ENCODE assay signal across 18 cellular contexts in the genomic region with DNA sequence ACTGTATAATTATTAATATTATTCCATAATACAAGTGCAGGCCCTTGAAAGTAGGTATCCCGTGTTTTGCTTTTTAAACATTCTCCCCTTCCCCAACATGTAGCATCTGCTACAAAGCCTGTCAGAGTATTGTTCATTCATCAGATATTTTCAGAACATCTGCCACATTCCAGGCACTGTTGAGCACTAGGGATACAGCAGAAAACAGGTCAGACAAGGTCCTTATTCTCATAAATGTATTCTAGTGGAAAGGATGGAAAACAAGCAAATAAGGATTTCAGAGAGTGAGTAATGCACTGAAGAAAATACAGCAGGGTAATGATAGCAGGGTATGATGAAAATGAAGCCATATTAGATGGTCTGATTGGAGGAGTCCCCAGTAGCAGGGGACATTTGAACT. TPM values are rescaled to one million over a fixed set of nuclear protein-coding genes. Genes with fewer than 3 reads are reported as not detected.
DNase-seq lines count a peak whose midpoint lies in the region; ATAC-seq lines count a peak whose summit lies in the region.
"Had no signal": no experiment of that assay in that cellular context is flagged by ENCODE, and none has a peak within 500 bp of the region (broad histone marks: within the 10 kb centered on the region; RNA-seq: fewer than 3 reads in every experiment).

No MANE protein-coding gene starts in this region.

- H3K27ac Mint-ChIP-seq in activated CD4-positive, alpha-beta memory T cell treated with anti-CD3 and anti-CD28 coated beads for 36 hours, result peak overlapping the region; percentile 31
- H3K27ac Mint-ChIP-seq in activated CD4-positive, alpha-beta memory T cell treated with anti-CD3 and anti-CD28 coated beads, Interleukin-2, amount 10 ng/mL, durations not matched to agents 7 days and 5 days, result no peak overlapping the region
- H3K27ac Mint-ChIP-seq in T-helper 17 cell, result peak overlapping the region; percentile 66
- H3K27ac Mint-ChIP-seq in naive thymus-derived CD4-positive, alpha-beta T cell, result peak overlapping the region in 6 of 9 donors; percentile 61 to 88 (median 72)
- H3K27ac Mint-ChIP-seq: activated T-helper 17 cell treated with anti-CD3 and anti-CD28 coated beads, Interleukin-2, amount 50 U/mL, for 72 hours had no signal

- intact Hi-C loops in activated CD4-positive, alpha-beta memory T cell treated with anti-CD3 and anti-CD28 coated beads for 36 hours (cut with micrococcal nuclease), result loop anchor here (10.0 kb wide), 1 partner anchor 422 kb away; a partner anchor contains a TSS
- intact Hi-C loops in naive thymus-derived CD4-positive, alpha-beta T cell (cut with micrococcal nuclease), result loop anchor here in 1 of 2 donors (10.0 kb wide), 1 partner anchor 332 kb away; a partner anchor contains a TSS

- H3K27me3 ChIP-seq in naive thymus-derived CD4-positive, alpha-beta T cell (ENCODE audit: control insufficient read depth in 2 of 2, insufficient read depth in 2 of 2, low read length in 2 of 2), result no peaks in the 10 kb centered on the region
- H3K27me3 ChIP-seq: MG63, stomach, uterus had no signal

- no peak overlapping the region for H3K4me3 ChIP-seq in naive thymus-derived CD4-positive, alpha-beta T cell (ENCODE audit: low read length)
- H3K4me3 ChIP-seq: MG63, stomach, uterus had no signal

- no peak for DNase-seq in activated CD4-positive, alpha-beta memory T cell treated with anti-CD3 and anti-CD28 coated beads for 36 hours
- no peak for DNase-seq in activated CD4-positive, alpha-beta memory T cell treated with anti-CD3 and anti-CD28 coated beads, Interleukin-2, amount 10 ng/mL, durations not matched to agents 7 days and 5 days
- DNase-seq in DMS53 treated with DMSO at 0.1 percent for 48 hours (lab: John Stamatoyannopoulos, UW; ENCODE audit: unreplicated experiment) (peak; percentile 71), T-helper 17 cell (no peak), SHP77 treated with DMSO at 0.1 percent for 48 hours (lab: John Stamatoyannopoulos, UW) (no peak)
- DNase-seq in naive thymus-derived CD4-positive, alpha-beta T cell, result no peak
- DNase-seq: activated CD4-positive, alpha-beta T cell treated with anti-CD3 and anti-CD28 coated beads, Interleukin-2, amount 50 U/mL, for 4 hours; cerebellar nuclear complex; mesenchymal stem cell; MG63; NCI-H2029; NCI-H526 treated with DMSO at 0.1 percent for 48 hours; stomach; uterus had no signal

- CTCF ChIA-PET in activated CD4-positive, alpha-beta memory T cell treated with anti-CD3 and anti-CD28 coated beads for 36 hours (lab: Charles Lee), result interaction anchor here (1.0 to 1.2 kb wide), 2 partner anchors 14 to 15 kb away, joined by 3 read pairs; no protein-coding TSS in a partner anchor
- CTCF ChIA-PET in activated CD4-positive, alpha-beta memory T cell treated with anti-CD3 and anti-CD28 coated beads, Interleukin-2, amount 10 ng/mL, durations not matched to agents 7 days and 5 days (lab: Charles Lee), result no interaction called here
- CTCF ChIA-PET in naive thymus-derived CD4-positive, alpha-beta T cell (lab: Charles Lee), result interaction anchor here (1.6 kb wide), 1 partner anchor 72 kb away, joined by 9 read pairs; no protein-coding TSS in a partner anchor

- no peak overlapping the region for H3K4me3 Mint-ChIP-seq in activated CD4-positive, alpha-beta memory T cell treated with anti-CD3 and anti-CD28 coated beads for 36 hours
- no peak overlapping the region for H3K4me3 Mint-ChIP-seq in activated CD4-positive, alpha-beta memory T cell treated with anti-CD3 and anti-CD28 coated beads, Interleukin-2, amount 10 ng/mL, durations not matched to agents 7 days and 5 days
- no peak overlapping the region for H3K4me3 Mint-ChIP-seq in T-helper 17 cell
- H3K4me3 Mint-ChIP-seq in naive thymus-derived CD4-positive, alpha-beta T cell, result peak overlapping the region in 4 of 10 donors; percentile 9 to 52 (median 20)

- ATAC-seq in T-helper 17 cell (no peak), GM21423 (IDR thresholded peaks at IDR 0.05; ENCODE audit: unreplicated experiment) (no peak), HG02678 (IDR thresholded peaks at IDR 0.05; ENCODE audit: unreplicated experiment) (no peak)
- no peak for ATAC-seq in naive thymus-derived CD4-positive, alpha-beta T cell
- ATAC-seq: activated T-helper 17 cell treated with anti-CD3 and anti-CD28 coated beads, Interleukin-2, amount 50 U/mL, for 72 hours; HCT116 had no signal

- no peaks in the 10 kb centered on the region for H3K9me3 ChIP-seq in T-helper 17 cell (ENCODE audit: control insufficient read depth, low read length, poor library complexity, severe bottlenecking)
- H3K9me3 ChIP-seq in naive thymus-derived CD4-positive, alpha-beta T cell (ENCODE audit: control insufficient read depth in 2 of 3, low read length in 3 of 3), result no peaks in the 10 kb centered on the region
- H3K9me3 ChIP-seq: MG63, stomach, uterus had no signal

- no peak overlapping the region for H3K27ac ChIP-seq in naive thymus-derived CD4-positive, alpha-beta T cell (ENCODE audit: low read depth, low read length)
- H3K27ac ChIP-seq: stomach, uterus had no signal

- H3K36me3 ChIP-seq in naive thymus-derived CD4-positive, alpha-beta T cell (ENCODE audit: control insufficient read depth in 2 of 3, insufficient read depth in 3 of 3, low read length in 3 of 3), result peaks cover 4 to 45% (median 6%) of the 10 kb centered on the region in 3 experiments
- H3K36me3 ChIP-seq: uterus had no signal

- POLR2A ChIA-PET in activated CD4-positive, alpha-beta memory T cell treated with anti-CD3 and anti-CD28 coated beads for 36 hours (lab: Charles Lee), result no interaction called here
- POLR2A ChIA-PET in activated CD4-positive, alpha-beta memory T cell treated with anti-CD3 and anti-CD28 coated beads, Interleukin-2, amount 10 ng/mL, durations not matched to agents 7 days and 5 days (lab: Charles Lee), result no interaction called here
- POLR2A ChIA-PET in naive thymus-derived CD4-positive, alpha-beta T cell (lab: Charles Lee), result interaction anchor here (1.0 to 6.5 kb wide), 4 partner anchors 19 to 72 kb away, joined by 3 to 285 read pairs (median 30); no protein-coding TSS in a partner anchor

- H3K4me1 ChIP-seq in naive thymus-derived CD4-positive, alpha-beta T cell (ENCODE audit: control insufficient read depth in 2 of 2, insufficient read depth in 2 of 2, low read length in 2 of 2), result peaks cover 10 to 40% of the 10 kb centered on the region in 2 donors

- H3K27me3 Mint-ChIP-seq in activated CD4-positive, alpha-beta memory T cell treated with anti-CD3 and anti-CD28 coated beads for 36 hours, result no peaks in the 10 kb centered on the region
- H3K27me3 Mint-ChIP-seq in activated CD4-positive, alpha-beta memory T cell treated with anti-CD3 and anti-CD28 coated beads, Interleukin-2, amount 10 ng/mL, durations not matched to agents 7 days and 5 days, result no peaks in the 10 kb centered on the region
- no peaks in the 10 kb centered on the region for H3K27me3 Mint-ChIP-seq in T-helper 17 cell
- no peaks in the 10 kb centered on the region for H3K27me3 Mint-ChIP-seq in naive thymus-derived CD4-positive, alpha-beta T cell
- H3K27me3 Mint-ChIP-seq: activated T-helper 17 cell treated with anti-CD3 and anti-CD28 coated beads, Interleukin-2, amount 50 U/mL, for 72 hours had no signal

- H3K36me3 Mint-ChIP-seq in activated CD4-positive, alpha-beta memory T cell treated with anti-CD3 and anti-CD28 coated beads for 36 hours, result peaks cover 30% of the 10 kb centered on the region
- peaks cover 70% of the 10 kb centered on the region for H3K36me3 Mint-ChIP-seq in activated CD4-positive, alpha-beta memory T cell treated with anti-CD3 and anti-CD28 coated beads, Interleukin-2, amount 10 ng/mL, durations not matched to agents 7 days and 5 days (ENCODE audit: low read depth)
- H3K36me3 Mint-ChIP-seq in T-helper 17 cell (ENCODE audit: low read depth), result peaks cover 9% of the 10 kb centered on the region
- H3K36me3 Mint-ChIP-seq in naive thymus-derived CD4-positive, alpha-beta T cell, result peaks cover 10 to 32% (median 28%) of the 10 kb centered on the region in 5 donors

- H3K9me3 Mint-ChIP-seq in activated CD4-positive, alpha-beta memory T cell treated with anti-CD3 and anti-CD28 coated beads for 36 hours, result peaks cover 7% of the 10 kb centered on the region
- no peaks in the 10 kb centered on the region for H3K9me3 Mint-ChIP-seq in activated CD4-positive, alpha-beta memory T cell treated with anti-CD3 and anti-CD28 coated beads, Interleukin-2, amount 10 ng/mL, durations not matched to agents 7 days and 5 days
- peaks cover 0 to 8% (median under 1%) of the 10 kb centered on the region in 11 donors for H3K9me3 Mint-ChIP-seq in naive thymus-derived CD4-positive, alpha-beta T cell
- H3K9me3 Mint-ChIP-seq: activated T-helper 17 cell treated with anti-CD3 and anti-CD28 coated beads, Interleukin-2, amount 50 U/mL, for 72 hours had no signal

- H3K4me1 Mint-ChIP-seq in activated CD4-positive, alpha-beta memory T cell treated with anti-CD3 and anti-CD28 coated beads for 36 hours (ENCODE audit: low read depth), result peaks cover 46% of the 10 kb centered on the region
- peaks cover 49% of the 10 kb centered on the region for H3K4me1 Mint-ChIP-seq in activated CD4-positive, alpha-beta memory T cell treated with anti-CD3 and anti-CD28 coated beads, Interleukin-2, amount 10 ng/mL, durations not matched to agents 7 days and 5 days
- H3K4me1 Mint-ChIP-seq in T-helper 17 cell, result peaks cover 56% of the 10 kb centered on the region
- peaks cover 34 to 80% (median 59%) of the 10 kb centered on the region in 7 donors for H3K4me1 Mint-ChIP-seq in naive thymus-derived CD4-positive, alpha-beta T cell

RNA-seq across cellular contexts. Expression of a gene that starts 3.8 kb away (rescaled TPM):
- total RNA-seq in activated CD4-positive, alpha-beta memory T cell treated with anti-CD3 and anti-CD28 coated beads for 36 hours, result 100 to 1,000 TPM; 102 to 104 TPM
- total RNA-seq in activated CD4-positive, alpha-beta memory T cell treated with anti-CD3 and anti-CD28 coated beads, Interleukin-2, amount 10 ng/mL, durations not matched to agents 7 days and 5 days, result 100 to 1,000 TPM; 169 to 172 TPM
- 100 to 1,000 TPM; 104 to 124 TPM for total RNA-seq in T-helper 17 cell
- 100 to 1,000 TPM; 115 to 184 (median 127) TPM for total RNA-seq in naive thymus-derived CD4-positive, alpha-beta T cell
- 100 to 1,000 TPM; 219 to 253 TPM for polyA plus RNA-seq in naive thymus-derived CD4-positive, alpha-beta T cell

RNA-seq across cellular contexts. Expression of a gene that starts 4.1 kb away (rescaled TPM):
- 10 to 100 TPM; 14.0 to 17.1 TPM for total RNA-seq in activated CD4-positive, alpha-beta memory T cell treated with anti-CD3 and anti-CD28 coated beads for 36 hours
- total RNA-seq in activated CD4-positive, alpha-beta memory T cell treated with anti-CD3 and anti-CD28 coated beads, Interleukin-2, amount 10 ng/mL, durations not matched to agents 7 days and 5 days, result 10 to 100 TPM; 17.8 to 19.7 TPM
- total RNA-seq in T-helper 17 cell, result 10 to 100 TPM; 22.4 to 28.4 TPM
- 10 to 100 TPM; 12.6 to 29.3 (median 23.0) TPM for total RNA-seq in naive thymus-derived CD4-positive, alpha-beta T cell
- 10 to 100 TPM in 1 of 2 donors, 1 to 10 TPM in 1; 8.7 to 13.3 TPM for polyA plus RNA-seq in naive thymus-derived CD4-positive, alpha-beta T cell
